ENCODE assay signal across 2 cellular contexts in the genomic region with DNA sequence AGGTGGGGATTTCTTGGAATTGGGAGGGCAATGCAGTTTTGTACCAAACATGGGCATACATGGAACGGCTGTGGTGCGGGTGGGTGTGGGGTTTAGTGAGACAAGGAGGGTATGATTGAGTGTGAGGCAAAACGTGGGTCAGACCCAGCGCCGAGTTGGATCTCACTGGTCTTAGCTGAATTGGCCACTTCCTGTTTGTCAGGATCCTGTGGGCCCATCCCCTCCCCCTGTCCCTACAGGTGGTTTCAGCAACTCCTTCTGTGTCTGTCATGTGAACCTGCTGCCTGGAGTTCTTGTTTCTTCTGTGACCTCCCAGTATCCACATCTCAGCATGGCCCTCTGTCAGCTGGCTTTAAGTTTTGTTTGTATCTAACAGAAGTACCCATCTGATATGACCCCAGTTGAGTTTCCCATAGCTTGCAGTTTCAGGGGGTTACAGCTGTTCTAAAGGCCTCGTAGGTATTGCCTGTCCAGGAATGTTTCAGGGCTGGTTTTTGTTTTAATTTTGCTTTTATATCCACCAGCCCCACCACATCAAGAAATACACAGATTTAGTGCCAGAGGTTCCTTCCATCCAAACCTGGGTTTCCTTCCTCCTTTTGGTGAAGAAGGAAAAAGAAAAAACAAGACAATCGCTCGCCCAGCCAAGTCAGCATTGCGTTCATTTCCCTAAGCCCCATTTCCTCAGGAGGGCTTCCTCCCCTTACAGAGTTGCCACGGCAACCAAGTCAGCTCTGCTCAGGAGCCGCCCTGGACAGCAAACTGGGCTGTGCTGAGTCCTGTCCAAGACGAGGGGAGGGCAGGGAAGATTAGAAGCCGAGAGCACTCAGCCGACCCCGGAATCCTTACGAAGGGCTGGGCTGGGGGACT.
A peak's percentile ranks its signal among the peaks of the same experiment; 100 is the strongest.
TF ChIP-seq lines count a peak whose summit lies in the region.

No MANE protein-coding gene starts in this region.

TF ChIP-seq in HepG2, 621 proteins besides CTCF, POLR2A, EP300 and RAD21:
- TF ChIP-seq ZNF629 (CRISPR knock-in tag; conservative IDR thresholded peaks at IDR 0.05), result no peak
- no peak for TF ChIP-seq KDM5B (CRISPR knock-in tag; IDR thresholded peaks at IDR 0.05; ENCODE audit: borderline replicate concordance)
- TF ChIP-seq ELF3 (CRISPR knock-in tag; IDR thresholded peaks at IDR 0.05), result no peak
- TF ChIP-seq POLR2AphosphoS2 (IDR thresholded peaks at IDR 0.05; ENCODE audit: low read depth, low read length), result no peak
- no peak for TF ChIP-seq NFIB (CRISPR knock-in tag; IDR thresholded peaks at IDR 0.05; ENCODE audit: borderline replicate concordance)
- TF ChIP-seq RFX3 (CRISPR knock-in tag; IDR thresholded peaks at IDR 0.05), result no peak
- no peak for TF ChIP-seq RBM22 (optimal IDR thresholded peaks at IDR 0.05; ENCODE audit: low read length)
- no peak for TF ChIP-seq NCOA2 (CRISPR knock-in tag; IDR thresholded peaks at IDR 0.05)
- TF ChIP-seq SALL1 (CRISPR knock-in tag; IDR thresholded peaks at IDR 0.05), result no peak
- TF ChIP-seq CBX5 (CRISPR knock-in tag; IDR thresholded peaks at IDR 0.05; ENCODE audit: borderline replicate concordance), result no peak
- TF ChIP-seq MAFK (conservative IDR thresholded peaks at IDR 0.05 in 1 of 2, IDR thresholded peaks at IDR 0.05 in 1 of 2; ENCODE audit: low read length in 2 of 2), result peak in 1 of 2 experiments; percentile 4; a peak in 1 of 4 replicates
- no peak for TF ChIP-seq DMAP1 (CRISPR knock-in tag; IDR thresholded peaks at IDR 0.05)
- TF ChIP-seq ZNF713 (CRISPR knock-in tag; IDR thresholded peaks at IDR 0.05), result no peak
- TF ChIP-seq, protein P1, sequence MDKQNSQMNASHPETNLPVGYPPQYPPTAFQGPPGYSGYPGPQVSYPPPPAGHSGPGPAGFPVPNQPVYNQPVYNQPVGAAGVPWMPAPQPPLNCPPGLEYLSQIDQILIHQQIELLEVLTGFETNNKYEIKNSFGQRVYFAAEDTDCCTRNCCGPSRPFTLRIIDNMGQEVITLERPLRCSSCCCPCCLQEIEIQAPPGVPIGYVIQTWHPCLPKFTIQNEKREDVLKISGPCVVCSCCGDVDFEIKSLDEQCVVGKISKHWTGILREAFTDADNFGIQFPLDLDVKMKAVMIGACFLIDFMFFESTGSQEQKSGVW (CRISPR knock-in tag; IDR thresholded peaks at IDR 0.05; ENCODE audit: borderline replicate concordance), result no peak
- TF ChIP-seq RBFOX2 (IDR thresholded peaks at IDR 0.05; ENCODE audit: low read depth, low read length), result 0 out of 2 replicates have a peak, but pooled peaks have one; percentile 33
- TF ChIP-seq GATAD2A (CRISPR knock-in tag; IDR thresholded peaks at IDR 0.05), result no peak
- TF ChIP-seq, protein P2, sequence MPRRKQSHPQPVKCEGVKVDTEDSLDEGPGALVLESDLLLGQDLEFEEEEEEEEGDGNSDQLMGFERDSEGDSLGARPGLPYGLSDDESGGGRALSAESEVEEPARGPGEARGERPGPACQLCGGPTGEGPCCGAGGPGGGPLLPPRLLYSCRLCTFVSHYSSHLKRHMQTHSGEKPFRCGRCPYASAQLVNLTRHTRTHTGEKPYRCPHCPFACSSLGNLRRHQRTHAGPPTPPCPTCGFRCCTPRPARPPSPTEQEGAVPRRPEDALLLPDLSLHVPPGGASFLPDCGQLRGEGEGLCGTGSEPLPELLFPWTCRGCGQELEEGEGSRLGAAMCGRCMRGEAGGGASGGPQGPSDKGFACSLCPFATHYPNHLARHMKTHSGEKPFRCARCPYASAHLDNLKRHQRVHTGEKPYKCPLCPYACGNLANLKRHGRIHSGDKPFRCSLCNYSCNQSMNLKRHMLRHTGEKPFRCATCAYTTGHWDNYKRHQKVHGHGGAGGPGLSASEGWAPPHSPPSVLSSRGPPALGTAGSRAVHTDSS (CRISPR knock-in tag; conservative IDR thresholded peaks at IDR 0.05), result no peak
- TF ChIP-seq, protein P3, sequence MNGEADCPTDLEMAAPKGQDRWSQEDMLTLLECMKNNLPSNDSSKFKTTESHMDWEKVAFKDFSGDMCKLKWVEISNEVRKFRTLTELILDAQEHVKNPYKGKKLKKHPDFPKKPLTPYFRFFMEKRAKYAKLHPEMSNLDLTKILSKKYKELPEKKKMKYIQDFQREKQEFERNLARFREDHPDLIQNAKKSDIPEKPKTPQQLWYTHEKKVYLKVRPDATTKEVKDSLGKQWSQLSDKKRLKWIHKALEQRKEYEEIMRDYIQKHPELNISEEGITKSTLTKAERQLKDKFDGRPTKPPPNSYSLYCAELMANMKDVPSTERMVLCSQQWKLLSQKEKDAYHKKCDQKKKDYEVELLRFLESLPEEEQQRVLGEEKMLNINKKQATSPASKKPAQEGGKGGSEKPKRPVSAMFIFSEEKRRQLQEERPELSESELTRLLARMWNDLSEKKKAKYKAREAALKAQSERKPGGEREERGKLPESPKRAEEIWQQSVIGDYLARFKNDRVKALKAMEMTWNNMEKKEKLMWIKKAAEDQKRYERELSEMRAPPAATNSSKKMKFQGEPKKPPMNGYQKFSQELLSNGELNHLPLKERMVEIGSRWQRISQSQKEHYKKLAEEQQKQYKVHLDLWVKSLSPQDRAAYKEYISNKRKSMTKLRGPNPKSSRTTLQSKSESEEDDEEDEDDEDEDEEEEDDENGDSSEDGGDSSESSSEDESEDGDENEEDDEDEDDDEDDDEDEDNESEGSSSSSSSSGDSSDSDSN (CRISPR knock-in tag; IDR thresholded peaks at IDR 0.05), result no peak

TF ChIP-seq in HEK293T, 16 proteins besides CTCF, POLR2A, EP300 and RAD21:
- TF ChIP-seq CTBP1 (IDR thresholded peaks at IDR 0.05; ENCODE audit: borderline replicate concordance) (no peak), FOXK2 (IDR thresholded peaks at IDR 0.05) (no peak), LEF1 (IDR thresholded peaks at IDR 0.05; ENCODE audit: borderline replicate concordance) (no peak), ARNT (IDR thresholded peaks at IDR 0.05) (no peak), L3MBTL2 (conservative IDR thresholded peaks at IDR 0.05) (no peak), SUZ12 (IDR thresholded peaks at IDR 0.05) (no peak), ELF4 (IDR thresholded peaks at IDR 0.05) (no peak), SP1 (IDR thresholded peaks at IDR 0.05) (no peak), HDGF (IDR thresholded peaks at IDR 0.05; ENCODE audit: borderline replicate concordance) (no peak), NFRKB (IDR thresholded peaks at IDR 0.05) (no peak)
- TF ChIP-seq, protein P4, sequence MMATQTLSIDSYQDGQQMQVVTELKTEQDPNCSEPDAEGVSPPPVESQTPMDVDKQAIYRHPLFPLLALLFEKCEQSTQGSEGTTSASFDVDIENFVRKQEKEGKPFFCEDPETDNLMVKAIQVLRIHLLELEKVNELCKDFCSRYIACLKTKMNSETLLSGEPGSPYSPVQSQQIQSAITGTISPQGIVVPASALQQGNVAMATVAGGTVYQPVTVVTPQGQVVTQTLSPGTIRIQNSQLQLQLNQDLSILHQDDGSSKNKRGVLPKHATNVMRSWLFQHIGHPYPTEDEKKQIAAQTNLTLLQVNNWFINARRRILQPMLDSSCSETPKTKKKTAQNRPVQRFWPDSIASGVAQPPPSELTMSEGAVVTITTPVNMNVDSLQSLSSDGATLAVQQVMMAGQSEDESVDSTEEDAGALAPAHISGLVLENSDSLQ (IDR thresholded peaks at IDR 0.05), result no peak
